ENCODE assay signal across 28 cellular contexts in genomic region chr14:43119672-43120071, GRCh38.
"Had no signal": no experiment of that assay in that cellular context is flagged by ENCODE, and none has a peak within 500 bp of the region (broad histone marks: within the 10 kb centered on the region; RNA-seq: fewer than 3 reads in every experiment).

No MANE protein-coding gene starts in this region.

- H3K27ac Mint-ChIP-seq: dendritic cell treated with granulocyte-macrophage colony-stimulating factor and Interleukin-4, amounts not matched to agents 40 ng/mL and 50 ng/mL, for 4 days; effector memory CD8-positive, alpha-beta T cell; endodermal cell; immature natural killer cell; naive thymus-derived CD4-positive, alpha-beta T cell had no signal

- ATAC-seq: effector memory CD8-positive, alpha-beta T cell; esophagus mucosa; gastrocnemius medialis; heart right ventricle; left colon; left lobe of liver; left ventricle myocardium superior; lower lobe of right lung; naive thymus-derived CD4-positive, alpha-beta T cell had no signal

- H3K4me3 ChIP-seq: colonic mucosa, esophagus squamous epithelium, gastrocnemius medialis, heart right ventricle, lower lobe of right lung had no signal

- H3K4me1 ChIP-seq: colonic mucosa, esophagus squamous epithelium, gastrocnemius medialis, heart right ventricle, lower lobe of right lung had no signal

- DNase-seq: colonic mucosa; cortex of kidney; effector CD8-positive, alpha-beta T cell; effector memory CD8-positive, alpha-beta T cell; endodermal cell; erythroblast; esophagus squamous epithelium; foreskin fibroblast; foreskin melanocyte; gastrocnemius medialis; glutamatergic neuron; head of caudate nucleus; heart right ventricle; hippocampal formation; immature natural killer cell; islet precursor cell; kidney; kidney glomerular epithelial cell; left colon; left ventricle myocardium superior; lower lobe of right lung; mesenchymal stem cell; midbrain; naive thymus-derived CD4-positive, alpha-beta T cell had no signal

- H3K27me3 Mint-ChIP-seq: dendritic cell treated with granulocyte-macrophage colony-stimulating factor and Interleukin-4, amounts not matched to agents 40 ng/mL and 50 ng/mL, for 4 days; effector memory CD8-positive, alpha-beta T cell; naive thymus-derived CD4-positive, alpha-beta T cell had no signal

- H3K27ac ChIP-seq: colonic mucosa, epithelial cell of prostate, esophagus squamous epithelium, gastrocnemius medialis, heart right ventricle, lower lobe of right lung had no signal

- H3K4me1 Mint-ChIP-seq: endodermal cell; immature natural killer cell; naive thymus-derived CD4-positive, alpha-beta T cell had no signal

- H3K36me3 ChIP-seq: colonic mucosa, esophagus squamous epithelium, gastrocnemius medialis, heart right ventricle, lower lobe of right lung had no signal

- H3K9me3 ChIP-seq: colonic mucosa, gastrocnemius medialis had no signal

- H3K36me3 Mint-ChIP-seq: naive thymus-derived CD4-positive, alpha-beta T cell had no signal

- H3K4me3 Mint-ChIP-seq: dendritic cell treated with granulocyte-macrophage colony-stimulating factor and Interleukin-4, amounts not matched to agents 40 ng/mL and 50 ng/mL, for 4 days; effector memory CD8-positive, alpha-beta T cell; endodermal cell; immature natural killer cell; naive thymus-derived CD4-positive, alpha-beta T cell had no signal

- H3K27me3 ChIP-seq: colonic mucosa, esophagus squamous epithelium, gastrocnemius medialis, heart right ventricle had no signal
